Comparison of ENCODE assay signal across 8 cellular contexts in genomic region chr1:109391626-109392025, GRCh38. TPM values are rescaled to one million over a fixed set of nuclear protein-coding genes. Genes with fewer than 3 reads are reported as not detected.
A peak's percentile ranks its signal among the peaks of the same experiment; 100 is the strongest.
DNase-seq lines count a peak whose midpoint lies in the region; ATAC-seq and TF ChIP-seq lines count a peak whose summit lies in the region.

No MANE protein-coding gene starts in this region.

- no peak for TF ChIP-seq CTCF in breast epithelium (IDR thresholded peaks at IDR 0.05)

- ATAC-seq in GM19328 (IDR thresholded peaks at IDR 0.05; ENCODE audit: unreplicated experiment), result peak; percentile 65
- ATAC-seq in HG03060 (IDR thresholded peaks at IDR 0.05; ENCODE audit: low read depth, unreplicated experiment), result peak; percentile 78
- ATAC-seq in stimulated activated naive B cell treated with anti-CD40 and anti-IgM and Interleukin-4, amounts not matched to agents 10 μg/mL and 1 μg/mL and 100 μg/mL, for 72 hours (replicated peaks), result peak; percentile 86 to 90

- peak overlapping the region; percentile 83 to 85 for H3K27ac ChIP-seq in breast epithelium

- peak overlapping the region in 1 of 2 donors; percentile 33 for H3K4me3 Mint-ChIP-seq in stimulated activated naive B cell treated with anti-CD40 and anti-IgM and Interleukin-4, amounts not matched to agents 10 μg/mL and 1 μg/mL and 100 μg/mL, for 72 hours

- peaks cover 56 to 71% of the 10 kb centered on the region in 2 donors for H3K27me3 Mint-ChIP-seq in stimulated activated naive B cell treated with anti-CD40 and anti-IgM and Interleukin-4, amounts not matched to agents 10 μg/mL and 1 μg/mL and 100 μg/mL, for 72 hours

- H3K4me1 Mint-ChIP-seq in stimulated activated naive B cell treated with anti-CD40 and anti-IgM and Interleukin-4, amounts not matched to agents 10 μg/mL and 1 μg/mL and 100 μg/mL, for 72 hours, result peaks cover 33 to 54% of the 10 kb centered on the region in 2 donors

- H3K9me3 ChIP-seq in breast epithelium, result no peaks in the 10 kb centered on the region

- no peak for TF ChIP-seq POLR2A in breast epithelium (IDR thresholded peaks at IDR 0.05)

- DNase-seq in breast epithelium (ENCODE audit: low spot score in 2 of 2) (no peak), HuH-7 (ENCODE audit: low spot score) (no peak), activated T-cell treated with anti-CD3 and anti-CD28 coated beads for 4 hours (no peak), NCI-H2227 treated with DMSO at 0.1 percent for 48 hours (lab: John Stamatoyannopoulos, UW) (no peak)
- DNase-seq in stimulated activated naive B cell treated with anti-CD40 and anti-IgM and Interleukin-4, amounts not matched to agents 10 μg/mL and 1 μg/mL and 100 μg/mL, for 72 hours, result no peak
- DNase-seq in activated T-cell treated with anti-CD3 and anti-CD28 coated beads, Interleukin-2, amount 50 U/mL, for 1 hour, result no peak

- no peaks in the 10 kb centered on the region for H3K4me1 ChIP-seq in breast epithelium

- peaks cover 0 to 3% of the 10 kb centered on the region in 2 donors for H3K36me3 Mint-ChIP-seq in stimulated activated naive B cell treated with anti-CD40 and anti-IgM and Interleukin-4, amounts not matched to agents 10 μg/mL and 1 μg/mL and 100 μg/mL, for 72 hours

- peak overlapping the region; percentile 47 for H3K27ac Mint-ChIP-seq in stimulated activated naive B cell treated with anti-CD40 and anti-IgM and Interleukin-4, amounts not matched to agents 10 μg/mL and 1 μg/mL and 100 μg/mL, for 72 hours

- peak overlapping the region in 1 of 3 donors; percentile 10 for H3K4me3 ChIP-seq in breast epithelium

- intact Hi-C loops in breast epithelium (cut with DNase I; ENCODE audit: low total_unique reads), result no loop called here

- no peaks in the 10 kb centered on the region for H3K9me3 Mint-ChIP-seq in stimulated activated naive B cell treated with anti-CD40 and anti-IgM and Interleukin-4, amounts not matched to agents 10 μg/mL and 1 μg/mL and 100 μg/mL, for 72 hours

- H3K36me3 ChIP-seq in breast epithelium, result no peaks in the 10 kb centered on the region

- no peaks in the 10 kb centered on the region for H3K27me3 ChIP-seq in breast epithelium

RNA-seq across cellular contexts. Expression of gene SORT1, which starts 6.1 kb away (rescaled TPM):
- 100 to 1,000 TPM in 1 of 3 donors, 10 to 100 TPM in 2; 51.1 to 135 (median 69.8) TPM for total RNA-seq in breast epithelium

RNA-seq across cellular contexts. Expression of gene PSMA5, which starts 34.6 kb away (rescaled TPM):
- total RNA-seq in breast epithelium, result 10 to 100 TPM; 23.7 to 36.7 (median 28.8) TPM
